ENCODE assay signal across 17 cellular contexts in the genomic region with DNA sequence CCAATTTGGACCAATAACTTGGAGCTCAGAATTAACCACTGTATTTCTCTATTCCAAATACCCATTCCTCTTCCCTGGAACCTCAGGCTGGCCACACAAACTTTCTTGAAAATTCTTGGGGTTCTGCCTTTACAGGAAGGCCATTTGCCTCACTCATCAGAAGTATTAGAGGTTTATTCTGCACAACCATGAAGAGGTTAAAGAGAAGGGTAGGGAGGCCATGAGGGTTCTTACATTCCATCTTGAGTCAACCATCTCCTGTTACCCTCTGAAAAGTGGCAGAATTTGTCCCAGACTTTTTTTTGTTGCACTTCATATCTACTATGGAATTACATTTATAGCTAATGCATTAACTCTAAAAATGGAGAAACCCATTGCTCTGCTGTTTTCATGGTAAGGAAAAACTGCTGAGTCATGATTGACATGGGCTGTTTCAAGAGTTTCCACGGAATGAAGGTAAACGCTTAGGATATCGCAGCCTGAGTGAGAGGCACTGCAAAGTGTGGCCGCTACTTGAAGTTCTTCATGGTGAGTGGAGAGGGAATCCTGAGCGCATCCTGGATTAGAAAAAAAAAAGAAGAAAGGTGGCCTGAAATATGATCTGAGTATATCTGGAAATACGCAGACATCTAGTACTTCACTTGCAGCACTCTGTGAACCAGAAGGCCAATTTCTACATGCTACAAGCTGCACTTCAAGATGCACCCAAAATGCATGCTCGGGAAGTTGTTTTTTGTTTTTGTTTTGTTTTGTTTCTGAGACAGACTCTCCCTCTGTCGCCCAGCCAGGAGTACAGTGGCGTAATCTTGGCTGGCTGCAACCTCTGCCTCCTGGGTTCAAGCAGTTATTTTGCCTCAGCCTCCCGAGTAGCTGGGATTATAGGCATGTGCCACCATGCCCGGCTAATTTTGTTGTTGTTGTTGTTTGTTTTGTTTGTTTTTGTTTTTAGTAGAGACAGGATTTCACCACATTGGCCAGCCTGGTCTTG.
DNase-seq lines count a peak whose midpoint lies in the region; ATAC-seq and TF ChIP-seq lines count a peak whose summit lies in the region.
"Had no signal": no experiment of that assay in that cellular context is flagged by ENCODE, and none has a peak within 500 bp of the region (broad histone marks: within the 10 kb centered on the region; RNA-seq: fewer than 3 reads in every experiment).

No MANE protein-coding gene starts in this region.

- H3K27ac ChIP-seq in HEK293 (ENCODE audit: extremely low read depth, low read depth, low read length) (no peak overlapping the region), RWPE2 (ENCODE audit: poor library complexity, severe bottlenecking) (peak overlapping the region; percentile 28), psoas muscle (peak overlapping the region; percentile 82), endodermal cell (ENCODE audit: low read depth, low read length) (no peak overlapping the region)
- H3K27ac ChIP-seq: lower lobe of right lung, skin epidermis had no signal

- ATAC-seq in RWPE2 (ENCODE audit: low read depth) (no peak), Right ventricle myocardium superior (ENCODE audit: poor library complexity) (peak; percentile 21), psoas muscle (peak; percentile 12 to 47 (median 20)), sciatic nerve (no peak)
- ATAC-seq: T-helper 17 cell had no signal

- POLR2A ChIA-PET in HEK293 (lab: Yijun Ruan, JAX): no interaction called here

- CTCF ChIA-PET in HEK293 (lab: Yijun Ruan, JAX): interaction anchor here (0.6 kb wide), 2 partner anchors 55 to 127 kb away, joined by 3 read pairs; no protein-coding TSS in a partner anchor

- H3K4me3 Mint-ChIP-seq in endodermal cell: no peak overlapping the region
- H3K4me3 Mint-ChIP-seq: activated CD4-positive, alpha-beta memory T cell treated with anti-CD3 and anti-CD28 coated beads for 36 hours; T-helper 17 cell had no signal

- no peaks in the 10 kb centered on the region for H3K4me1 Mint-ChIP-seq in endodermal cell
- H3K4me1 Mint-ChIP-seq: T-helper 17 cell had no signal

- whole genome bisulfite sequencing in psoas muscle, 3 donors: 42 to 75% (median 51%) methylated on average over 11 of the region's 11 CpGs
- 94 to 95% methylated on average over 7 to 11 of the region's 11 CpGs for WGBS in endodermal cell (ENCODE audit: insufficient coverage in 1 of 2, insufficient read length in 1 of 2), 2 experiments

- intact Hi-C loops in Right ventricle myocardium superior (cut with DNase I): no loop called here
- intact Hi-C loops in psoas muscle (cut with DNase I): loop anchor here in 1 of 2 donors (2.0 to 5.0 kb wide), 2 partner anchors 16 to 80 kb away; no protein-coding TSS in a partner anchor
- intact Hi-C loops in sciatic nerve (cut with DNase I): no loop called here
- intact Hi-C loops in posterior vena cava (cut with DNase I): no loop called here

- no peak overlapping the region for H3K9ac ChIP-seq in endodermal cell (ENCODE audit: extremely low read depth, low read length, poor library complexity, severe bottlenecking)

- no peak overlapping the region for H3K4me3 ChIP-seq in HEK293 (ENCODE audit: low read depth, low read length)
- no peak overlapping the region for H3K4me3 ChIP-seq in RWPE2 (ENCODE audit: severe bottlenecking)
- H3K4me3 ChIP-seq in psoas muscle: no peak overlapping the region
- no peak overlapping the region for H3K4me3 ChIP-seq in endodermal cell (ENCODE audit: low read length)
- H3K4me3 ChIP-seq: lower lobe of right lung, skin epidermis had no signal

- H3K9me3 ChIP-seq in HEK293 (ENCODE audit: control insufficient read depth, insufficient read depth, low read depth, low read length): no peaks in the 10 kb centered on the region; the same call in 1 of the 2 replicates
- H3K9me3 ChIP-seq in RWPE2 (ENCODE audit: severe bottlenecking): no peaks in the 10 kb centered on the region
- no peaks in the 10 kb centered on the region for H3K9me3 ChIP-seq in psoas muscle
- H3K9me3 ChIP-seq in endodermal cell (ENCODE audit: control insufficient read depth, low read length): peaks cover 10% of the 10 kb centered on the region
- H3K9me3 ChIP-seq: lower lobe of right lung had no signal

- H3K27me3 Mint-ChIP-seq in endodermal cell (ENCODE audit: insufficient read depth): no peaks in the 10 kb centered on the region
- H3K27me3 Mint-ChIP-seq: T-helper 17 cell had no signal

- no peak overlapping the region for H3K27ac Mint-ChIP-seq in endodermal cell
- H3K27ac Mint-ChIP-seq: activated CD4-positive, alpha-beta memory T cell treated with anti-CD3 and anti-CD28 coated beads for 36 hours; T-helper 17 cell had no signal

- no peaks in the 10 kb centered on the region for H3K27me3 ChIP-seq in RWPE2 (ENCODE audit: insufficient read depth, poor library complexity, severe bottlenecking)
- no peaks in the 10 kb centered on the region for H3K27me3 ChIP-seq in psoas muscle (ENCODE audit: insufficient read depth in 3 of 3, low read length in 2 of 3)
- H3K27me3 ChIP-seq in endodermal cell (ENCODE audit: control insufficient read depth, insufficient read depth, low read length, poor library complexity, severe bottlenecking): no peaks in the 10 kb centered on the region

- TF ChIP-seq CTCF in HEK293 (tag by site-specific recombination; IDR thresholded peaks at IDR 0.05) (no peak), RWPE2 (IDR thresholded peaks at IDR 0.05; ENCODE audit: poor library complexity, severe bottlenecking) (no peak), psoas muscle (IDR thresholded peaks at IDR 0.05) (no peak), endodermal cell (conservative IDR thresholded peaks at IDR 0.05) (no peak)

- no peaks in the 10 kb centered on the region for H3K4me1 ChIP-seq in HEK293 (ENCODE audit: control insufficient read depth, insufficient read depth, low read length)
- peaks cover 11% of the 10 kb centered on the region for H3K4me1 ChIP-seq in RWPE2 (ENCODE audit: insufficient read depth, poor library complexity, severe bottlenecking)
- H3K4me1 ChIP-seq in psoas muscle: peaks cover 30% of the 10 kb centered on the region
- no peaks in the 10 kb centered on the region for H3K4me1 ChIP-seq in endodermal cell (ENCODE audit: control insufficient read depth, insufficient read depth, low read length)

- H3K36me3 ChIP-seq in HEK293 (ENCODE audit: control insufficient read depth in 2 of 2, insufficient read depth in 1 of 2, low read length in 2 of 2) (no peaks in the 10 kb centered on the region), RWPE2 (ENCODE audit: low read depth) (peaks cover 8% of the 10 kb centered on the region), psoas muscle (ENCODE audit: insufficient read depth in 1 of 2, low read depth in 1 of 2) (peaks cover 0 to 9% of the 10 kb centered on the region in 2 donors), endodermal cell (ENCODE audit: control insufficient read depth, insufficient read depth, low read length) (peaks cover 21% of the 10 kb centered on the region)
- H3K36me3 ChIP-seq: lower lobe of right lung had no signal

- DNase-seq in RWPE2 (ENCODE audit: low spot score): no peak
- DNase-seq in Right ventricle myocardium superior: no peak
- peak in 1 of 2 donors; percentile 79 for DNase-seq in psoas muscle
- no peak for DNase-seq in HT-29 (ENCODE audit: low spot score)
- no peak for DNase-seq in sciatic nerve (ENCODE audit: low spot score)
- DNase-seq in posterior vena cava (ENCODE audit: low spot score): no peak
- DNase-seq in endodermal cell: no peak
- DNase-seq: activated CD4-positive, alpha-beta memory T cell treated with anti-CD3 and anti-CD28 coated beads for 36 hours; activated naive CD4-positive, alpha-beta T cell treated with Interleukin-2 at 50 U/mL for 16 hours; COR-L47; lower lobe of right lung; NCI-H1436 treated with DMSO at 0.1 percent for 48 hours; NCI-H510A treated with DMSO at 0.1 percent for 48 hours; stimulated activated CD4-positive, alpha-beta T cell treated with anti-CD3 and anti-CD28 coated beads, Interleukin-4, amount 100 ng/mL, for 1 hour; T-helper 17 cell had no signal

- H3K9me3 Mint-ChIP-seq in endodermal cell: peaks cover 3% of the 10 kb centered on the region
- H3K9me3 Mint-ChIP-seq: activated CD4-positive, alpha-beta memory T cell treated with anti-CD3 and anti-CD28 coated beads for 36 hours had no signal

- peaks cover 37% of the 10 kb centered on the region for H3K36me3 Mint-ChIP-seq in endodermal cell (ENCODE audit: low read depth)
- H3K36me3 Mint-ChIP-seq: activated CD4-positive, alpha-beta memory T cell treated with anti-CD3 and anti-CD28 coated beads for 36 hours had no signal

TF ChIP-seq in HEK293, 187 proteins besides CTCF, POLR2A, EP300 and RAD21:
- TF ChIP-seq ZBTB7A (tag by site-specific recombination; IDR thresholded peaks at IDR 0.05; ENCODE audit: low read depth) (no peak), ZNF133 (tag by site-specific recombination; IDR thresholded peaks at IDR 0.05) (no peak), ZNF76 (tag by site-specific recombination; IDR thresholded peaks at IDR 0.05; ENCODE audit: borderline replicate concordance, low read depth) (no peak), ZNF623 (tag by site-specific recombination; IDR thresholded peaks at IDR 0.05) (no peak)
- TF ChIP-seq, protein P1, sequence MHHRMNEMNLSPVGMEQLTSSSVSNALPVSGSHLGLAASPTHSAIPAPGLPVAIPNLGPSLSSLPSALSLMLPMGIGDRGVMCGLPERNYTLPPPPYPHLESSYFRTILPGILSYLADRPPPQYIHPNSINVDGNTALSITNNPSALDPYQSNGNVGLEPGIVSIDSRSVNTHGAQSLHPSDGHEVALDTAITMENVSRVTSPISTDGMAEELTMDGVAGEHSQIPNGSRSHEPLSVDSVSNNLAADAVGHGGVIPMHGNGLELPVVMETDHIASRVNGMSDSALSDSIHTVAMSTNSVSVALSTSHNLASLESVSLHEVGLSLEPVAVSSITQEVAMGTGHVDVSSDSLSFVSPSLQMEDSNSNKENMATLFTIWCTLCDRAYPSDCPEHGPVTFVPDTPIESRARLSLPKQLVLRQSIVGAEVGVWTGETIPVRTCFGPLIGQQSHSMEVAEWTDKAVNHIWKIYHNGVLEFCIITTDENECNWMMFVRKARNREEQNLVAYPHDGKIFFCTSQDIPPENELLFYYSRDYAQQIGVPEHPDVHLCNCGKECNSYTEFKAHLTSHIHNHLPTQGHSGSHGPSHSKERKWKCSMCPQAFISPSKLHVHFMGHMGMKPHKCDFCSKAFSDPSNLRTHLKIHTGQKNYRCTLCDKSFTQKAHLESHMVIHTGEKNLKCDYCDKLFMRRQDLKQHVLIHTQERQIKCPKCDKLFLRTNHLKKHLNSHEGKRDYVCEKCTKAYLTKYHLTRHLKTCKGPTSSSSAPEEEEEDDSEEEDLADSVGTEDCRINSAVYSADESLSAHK (tag by site-specific recombination; IDR thresholded peaks at IDR 0.05): peak; percentile 33; the same call in 1 of the 2 replicates

Comparison
In these comparisons a context has a peak if more than half of its experiments do, and no peak if none do; other contexts are left out.
1. H3K27ac ChIP-seq: peak in RWPE2 (single experiment) and psoas muscle (single experiment); none in HEK293 (single experiment) and endodermal cell (single experiment).
2. ATAC-seq: peak in Right ventricle myocardium superior (single experiment) and psoas muscle (4 of 4); none in RWPE2 (single experiment) and sciatic nerve (single experiment).